Comparison of ENCODE assay signal across 8 cellular contexts in the genomic region with DNA sequence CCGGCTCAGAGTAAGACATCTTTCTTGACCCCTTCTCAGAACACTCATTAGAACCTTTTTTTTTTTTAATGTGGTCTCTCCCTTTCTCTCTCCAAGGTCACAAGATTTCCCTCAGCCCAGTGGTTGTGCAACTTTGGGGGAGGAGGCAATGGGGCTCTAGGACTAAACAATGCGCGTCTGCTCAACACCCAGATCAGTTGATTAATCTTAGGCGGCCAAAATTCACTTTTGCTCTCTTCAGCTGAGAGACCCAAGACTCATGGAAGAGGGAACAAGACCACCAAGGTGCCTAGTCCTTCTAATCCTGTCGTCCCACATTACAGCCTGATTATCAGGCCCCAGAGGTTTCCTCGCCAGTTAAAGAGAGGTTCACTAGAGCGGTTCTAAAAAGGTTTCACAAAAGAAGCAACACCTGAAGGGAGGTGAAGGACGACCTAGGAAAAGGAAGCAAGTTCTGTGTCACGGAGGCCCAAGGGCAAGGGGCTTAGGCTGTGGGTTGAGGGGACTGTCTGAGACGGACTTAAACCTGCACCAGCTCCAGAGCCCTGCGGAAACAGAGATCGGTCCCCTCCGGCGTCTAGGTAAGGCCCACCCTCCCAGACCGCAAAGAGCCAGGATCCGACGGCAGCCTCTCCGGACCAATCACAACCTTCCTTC. TPM values are rescaled to one million over a fixed set of nuclear protein-coding genes. Genes with fewer than 3 reads are reported as not detected.
DNase-seq lines count a peak whose midpoint lies in the region; ATAC-seq and TF ChIP-seq lines count a peak whose summit lies in the region.

No MANE protein-coding gene starts in this region.

- H3K4me3 ChIP-seq in body of pancreas (peak overlapping the region in 1 of 2 donors; percentile 37), kidney epithelial cell (ENCODE audit: low read depth, low read length) (peak overlapping the region; percentile 75)

- peak; percentile 9 for ATAC-seq in body of pancreas
- no peak for ATAC-seq in HG03520 (IDR thresholded peaks at IDR 0.05; ENCODE audit: unreplicated experiment)
- no peak for ATAC-seq in HG02610 (IDR thresholded peaks at IDR 0.05; ENCODE audit: unreplicated experiment)
- no peak for ATAC-seq in HG03196 (IDR thresholded peaks at IDR 0.05; ENCODE audit: unreplicated experiment)

- H3K36me3 ChIP-seq in body of pancreas (replicated peaks in 1 of 2; ENCODE audit: insufficient read depth in 1 of 2, low read depth in 2 of 2) (no peaks in the 10 kb centered on the region), kidney epithelial cell (ENCODE audit: control insufficient read depth, insufficient read depth, low read length) (peaks cover 3% of the 10 kb centered on the region)

- H3K27ac ChIP-seq in body of pancreas = peak overlapping the region; percentile 93 to 99 (median 96)

- TF ChIP-seq CTCF in body of pancreas (IDR thresholded peaks at IDR 0.05) = no peak
- no peak for TF ChIP-seq CTCF in kidney epithelial cell (IDR thresholded peaks at IDR 0.05; ENCODE audit: insufficient read depth, low read length, poor library complexity, severe bottlenecking)

- peaks cover 49% of the 10 kb centered on the region for H3K4me1 ChIP-seq in body of pancreas

- H3K9me3 ChIP-seq in body of pancreas = no peaks in the 10 kb centered on the region

- DNase-seq in NAMALWA (ENCODE audit: low spot score) = peak; percentile 63
- peak; percentile 58 to 85 (median 70) for DNase-seq in body of pancreas
- no peak for DNase-seq in kidney epithelial cell (ENCODE audit: low read depth)
- peak; percentile 86 for DNase-seq in stromal cell of bone marrow (ENCODE audit: low read depth)

- WGBS in body of pancreas, 2 donors = 0 to 3% methylated on average over 10 to 18 of the region's 18 CpGs

- H3K27me3 ChIP-seq in body of pancreas (no peaks in the 10 kb centered on the region), kidney epithelial cell (ENCODE audit: control insufficient read depth, insufficient read depth, low read length) (no peaks in the 10 kb centered on the region)

- TF ChIP-seq POLR2A in GM10847 (IDR thresholded peaks at IDR 0.05; ENCODE audit: extremely low read depth, insufficient read length) = peak; percentile 63
- peak; percentile 87 to 98 (median 96) for TF ChIP-seq POLR2A in body of pancreas (IDR thresholded peaks at IDR 0.05)

- intact Hi-C loops in body of pancreas (cut with DNase I) = loop anchor here (10.0 kb wide), 1 partner anchor 145 kb away; no protein-coding TSS in a partner anchor

RNA-seq across cellular contexts. Expression of a gene that starts 0.8 kb away (rescaled TPM):
- 10 to 100 TPM; 36.6 to 66.9 TPM for total RNA-seq in body of pancreas
- 59.4 and 62.0 TPM in 2 replicates for total RNA-seq in kidney epithelial cell

RNA-seq across cellular contexts. Expression of a gene that starts 1.0 kb away (rescaled TPM):
- total RNA-seq in body of pancreas = 10 to 100 TPM; 10.9 to 34.6 TPM
- total RNA-seq in kidney epithelial cell = 12.3 and 18.6 TPM in 2 replicates

RNA-seq across cellular contexts. Expression of a gene that starts 7.0 kb away (rescaled TPM):
- total RNA-seq in body of pancreas = not detected
- total RNA-seq in kidney epithelial cell = 3.0 TPM in 1 of 2 replicates, not detected in the other

RNA-seq across cellular contexts. Expression of a gene that starts 48.3 kb away (rescaled TPM):
- total RNA-seq in body of pancreas (100 to 1,000 TPM; 226 to 308 TPM), kidney epithelial cell (350 and 379 TPM in 2 replicates)

RNA-seq across cellular contexts. Expression of a gene that starts 58.7 kb away (rescaled TPM):
- total RNA-seq in body of pancreas (10 to 100 TPM; 18.5 to 43.8 TPM), kidney epithelial cell (82.7 and 91.4 TPM in 2 replicates)
